In genomic region chr3:120095226-120096165, GRCh38 we compare ENCODE assay signal across 1 cellular context.
TF ChIP-seq lines count a peak whose summit lies in the region.

No MANE protein-coding gene starts in this region.

TF ChIP-seq in HepG2, 621 proteins besides CTCF, POLR2A, EP300 and RAD21 (continued from another document and continues in another):
- no peak for TF ChIP-seq HNRNPH1 (optimal IDR thresholded peaks at IDR 0.05; ENCODE audit: low read depth, low read length)
- peak; percentile 14; the same call in 1 of the 2 replicates for TF ChIP-seq ZC3H4 (CRISPR knock-in tag; IDR thresholded peaks at IDR 0.05; ENCODE audit: borderline replicate concordance)
- TF ChIP-seq ZHX1 (CRISPR knock-in tag; IDR thresholded peaks at IDR 0.05; ENCODE audit: low read depth): no peak
- TF ChIP-seq, protein P1, sequence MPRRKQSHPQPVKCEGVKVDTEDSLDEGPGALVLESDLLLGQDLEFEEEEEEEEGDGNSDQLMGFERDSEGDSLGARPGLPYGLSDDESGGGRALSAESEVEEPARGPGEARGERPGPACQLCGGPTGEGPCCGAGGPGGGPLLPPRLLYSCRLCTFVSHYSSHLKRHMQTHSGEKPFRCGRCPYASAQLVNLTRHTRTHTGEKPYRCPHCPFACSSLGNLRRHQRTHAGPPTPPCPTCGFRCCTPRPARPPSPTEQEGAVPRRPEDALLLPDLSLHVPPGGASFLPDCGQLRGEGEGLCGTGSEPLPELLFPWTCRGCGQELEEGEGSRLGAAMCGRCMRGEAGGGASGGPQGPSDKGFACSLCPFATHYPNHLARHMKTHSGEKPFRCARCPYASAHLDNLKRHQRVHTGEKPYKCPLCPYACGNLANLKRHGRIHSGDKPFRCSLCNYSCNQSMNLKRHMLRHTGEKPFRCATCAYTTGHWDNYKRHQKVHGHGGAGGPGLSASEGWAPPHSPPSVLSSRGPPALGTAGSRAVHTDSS (CRISPR knock-in tag; conservative IDR thresholded peaks at IDR 0.05): no peak
- TF ChIP-seq ZNF772 (CRISPR knock-in tag; IDR thresholded peaks at IDR 0.05): peak; percentile 73; the same call in 1 of the 2 replicates
- peak; percentile 57; the same call in 1 of the 2 replicates for TF ChIP-seq ZNF367 (CRISPR knock-in tag; IDR thresholded peaks at IDR 0.05; ENCODE audit: borderline replicate concordance)
- TF ChIP-seq JARID2 (CRISPR knock-in tag; IDR thresholded peaks at IDR 0.05; ENCODE audit: insufficient replicate concordance): peak; percentile 71
- TF ChIP-seq ZBTB42 (CRISPR knock-in tag; IDR thresholded peaks at IDR 0.05): peak; percentile 75; the same call in 1 of the 2 replicates
- peak; percentile 95 for TF ChIP-seq ZNF781 (CRISPR knock-in tag; IDR thresholded peaks at IDR 0.05; ENCODE audit: borderline replicate concordance, not compliant biosample characterization)
- TF ChIP-seq ZNF317 (CRISPR knock-in tag; IDR thresholded peaks at IDR 0.05): peak; percentile 76
- TF ChIP-seq, protein P2, sequence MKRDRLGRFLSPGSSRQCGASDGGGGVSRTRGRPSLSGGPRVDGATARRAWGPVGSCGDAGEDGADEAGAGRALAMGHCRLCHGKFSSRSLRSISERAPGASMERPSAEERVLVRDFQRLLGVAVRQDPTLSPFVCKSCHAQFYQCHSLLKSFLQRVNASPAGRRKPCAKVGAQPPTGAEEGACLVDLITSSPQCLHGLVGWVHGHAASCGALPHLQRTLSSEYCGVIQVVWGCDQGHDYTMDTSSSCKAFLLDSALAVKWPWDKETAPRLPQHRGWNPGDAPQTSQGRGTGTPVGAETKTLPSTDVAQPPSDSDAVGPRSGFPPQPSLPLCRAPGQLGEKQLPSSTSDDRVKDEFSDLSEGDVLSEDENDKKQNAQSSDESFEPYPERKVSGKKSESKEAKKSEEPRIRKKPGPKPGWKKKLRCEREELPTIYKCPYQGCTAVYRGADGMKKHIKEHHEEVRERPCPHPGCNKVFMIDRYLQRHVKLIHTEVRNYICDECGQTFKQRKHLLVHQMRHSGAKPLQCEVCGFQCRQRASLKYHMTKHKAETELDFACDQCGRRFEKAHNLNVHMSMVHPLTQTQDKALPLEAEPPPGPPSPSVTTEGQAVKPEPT (CRISPR knock-in tag; IDR thresholded peaks at IDR 0.05; ENCODE audit: low read depth): no peak
- TF ChIP-seq ZNF460 (CRISPR knock-in tag; IDR thresholded peaks at IDR 0.05; ENCODE audit: borderline replicate concordance): no peak
- TF ChIP-seq HMG20B (CRISPR knock-in tag; conservative IDR thresholded peaks at IDR 0.05): no peak
- peak; percentile 62; the same call in 1 of the 2 replicates for TF ChIP-seq TARDBP (CRISPR knock-in tag; IDR thresholded peaks at IDR 0.05)
- TF ChIP-seq IRX3 (CRISPR knock-in tag; IDR thresholded peaks at IDR 0.05; ENCODE audit: borderline replicate concordance, low read depth): no peak
- TF ChIP-seq ZNF709 (CRISPR knock-in tag; IDR thresholded peaks at IDR 0.05): 0 out of 2 replicates have a peak, but pooled peaks have one; percentile 61
- TF ChIP-seq DNMT1 (CRISPR knock-in tag; IDR thresholded peaks at IDR 0.05): peak; percentile 88; the same call in 1 of the 2 replicates
- no peak for TF ChIP-seq ZNF780A (CRISPR knock-in tag; IDR thresholded peaks at IDR 0.05)
- TF ChIP-seq PAX8 (CRISPR knock-in tag; IDR thresholded peaks at IDR 0.05; ENCODE audit: borderline replicate concordance): no peak
- TF ChIP-seq, protein P3, sequence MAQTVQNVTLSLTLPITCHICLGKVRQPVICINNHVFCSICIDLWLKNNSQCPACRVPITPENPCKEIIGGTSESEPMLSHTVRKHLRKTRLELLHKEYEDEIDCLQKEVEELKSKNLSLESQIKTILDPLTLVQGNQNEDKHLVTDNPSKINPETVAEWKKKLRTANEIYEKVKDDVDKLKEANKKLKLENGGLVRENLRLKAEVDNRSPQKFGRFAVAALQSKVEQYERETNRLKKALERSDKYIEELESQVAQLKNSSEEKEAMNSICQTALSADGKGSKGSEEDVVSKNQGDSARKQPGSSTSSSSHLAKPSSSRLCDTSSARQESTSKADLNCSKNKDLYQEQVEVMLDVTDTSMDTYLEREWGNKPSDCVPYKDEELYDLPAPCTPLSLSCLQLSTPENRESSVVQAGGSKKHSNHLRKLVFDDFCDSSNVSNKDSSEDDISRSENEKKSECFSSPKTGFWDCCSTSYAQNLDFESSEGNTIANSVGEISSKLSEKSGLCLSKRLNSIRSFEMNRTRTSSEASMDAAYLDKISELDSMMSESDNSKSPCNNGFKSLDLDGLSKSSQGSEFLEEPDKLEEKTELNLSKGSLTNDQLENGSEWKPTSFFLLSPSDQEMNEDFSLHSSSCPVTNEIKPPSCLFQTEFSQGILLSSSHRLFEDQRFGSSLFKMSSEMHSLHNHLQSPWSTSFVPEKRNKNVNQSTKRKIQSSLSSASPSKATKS (CRISPR knock-in tag; IDR thresholded peaks at IDR 0.05): peak; percentile 66; the same call in 1 of the 2 replicates
- peak; percentile 78; the same call in 1 of the 2 replicates for TF ChIP-seq BCL3 (CRISPR knock-in tag; IDR thresholded peaks at IDR 0.05)
- TF ChIP-seq ZNF225 (CRISPR knock-in tag; IDR thresholded peaks at IDR 0.05): peak; percentile 94
- no peak for TF ChIP-seq SIX4 (CRISPR knock-in tag; IDR thresholded peaks at IDR 0.05)
- TF ChIP-seq ZNF496 (CRISPR knock-in tag; IDR thresholded peaks at IDR 0.05; ENCODE audit: insufficient replicate concordance): no peak
- peak; percentile 75; the same call in 1 of the 2 replicates for TF ChIP-seq ZNF33B (CRISPR knock-in tag; IDR thresholded peaks at IDR 0.05)
- TF ChIP-seq KDM4B (CRISPR knock-in tag; IDR thresholded peaks at IDR 0.05): no peak; the same call in 1 of the 2 replicates
- TF ChIP-seq CCAR2 (optimal IDR thresholded peaks at IDR 0.05; ENCODE audit: low read depth, low read length): no peak
- TF ChIP-seq GPN1 (CRISPR knock-in tag; IDR thresholded peaks at IDR 0.05; ENCODE audit: borderline replicate concordance): no peak
- TF ChIP-seq GPBP1L1 (CRISPR knock-in tag; IDR thresholded peaks at IDR 0.05): no peak
- TF ChIP-seq TEAD3 (CRISPR knock-in tag; optimal IDR thresholded peaks at IDR 0.05; ENCODE audit: borderline replicate concordance): peak; percentile 7
- TF ChIP-seq RFX5 (IDR thresholded peaks at IDR 0.05; ENCODE audit: low read depth, low read length): no peak
- TF ChIP-seq, protein P4, sequence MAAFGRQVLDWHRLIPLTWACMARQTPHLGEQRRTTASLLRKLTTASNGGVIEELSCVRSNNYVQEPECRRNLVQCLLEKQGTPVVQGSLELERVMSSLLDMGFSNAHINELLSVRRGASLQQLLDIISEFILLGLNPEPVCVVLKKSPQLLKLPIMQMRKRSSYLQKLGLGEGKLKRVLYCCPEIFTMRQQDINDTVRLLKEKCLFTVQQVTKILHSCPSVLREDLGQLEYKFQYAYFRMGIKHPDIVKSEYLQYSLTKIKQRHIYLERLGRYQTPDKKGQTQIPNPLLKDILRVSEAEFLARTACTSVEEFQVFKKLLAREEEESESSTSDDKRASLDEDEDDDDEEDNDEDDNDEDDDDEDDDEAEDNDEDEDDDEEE (CRISPR knock-in tag; IDR thresholded peaks at IDR 0.05): peak; percentile 92; the same call in 1 of the 2 replicates
- peak; percentile 84 for TF ChIP-seq HIVEP1 (CRISPR knock-in tag; IDR thresholded peaks at IDR 0.05)
- TF ChIP-seq MEIS2 (CRISPR knock-in tag; IDR thresholded peaks at IDR 0.05): peak; percentile 85
- no peak for TF ChIP-seq EZH2 (conservative IDR thresholded peaks at IDR 0.05; ENCODE audit: low read depth, low read length)
- TF ChIP-seq ZBTB26 (CRISPR knock-in tag; IDR thresholded peaks at IDR 0.05; ENCODE audit: borderline replicate concordance): no peak; the same call in 1 of the 2 replicates
- peak; percentile 47; the same call in 1 of the 2 replicates for TF ChIP-seq ZNF121 (CRISPR knock-in tag; IDR thresholded peaks at IDR 0.05)
- TF ChIP-seq XRCC5 (optimal IDR thresholded peaks at IDR 0.05; ENCODE audit: low read length): peak; percentile 18
- TF ChIP-seq MIXL1 (CRISPR knock-in tag; IDR thresholded peaks at IDR 0.05): peak; percentile 10; the same call in 1 of the 2 replicates
- TF ChIP-seq MEIS1 (CRISPR knock-in tag; IDR thresholded peaks at IDR 0.05; ENCODE audit: borderline replicate concordance): peak; percentile 68
- no peak for TF ChIP-seq ZNF24 (IDR thresholded peaks at IDR 0.05)
- 0 out of 2 replicates have a peak, but pooled peaks have one; percentile 44 for TF ChIP-seq ZNF770 (CRISPR knock-in tag; IDR thresholded peaks at IDR 0.05)
- peak; percentile 52 for TF ChIP-seq IKZF4 (CRISPR knock-in tag; IDR thresholded peaks at IDR 0.05; ENCODE audit: borderline replicate concordance, low read depth, not compliant biosample characterization)
- peak; percentile 19; the same call in 1 of the 2 replicates for TF ChIP-seq MIER2 (CRISPR knock-in tag; IDR thresholded peaks at IDR 0.05)
- peak; percentile 33; the same call in 1 of the 2 replicates for TF ChIP-seq PITX1 (CRISPR knock-in tag; IDR thresholded peaks at IDR 0.05)
- peak; percentile 62; the same call in 1 of the 2 replicates for TF ChIP-seq EEA1 (CRISPR knock-in tag; IDR thresholded peaks at IDR 0.05; ENCODE audit: borderline replicate concordance)
- no peak for TF ChIP-seq SUZ12 (IDR thresholded peaks at IDR 0.05; ENCODE audit: low read depth, low read length)
- no peak for TF ChIP-seq ATM (IDR thresholded peaks at IDR 0.05; ENCODE audit: borderline replicate concordance)
